In genomic region chr20:54207743-54208491, GRCh38 we compare ENCODE assay signal across 1 cellular context.
A peak's percentile ranks its signal among the peaks of the same experiment; 100 is the strongest.
TF ChIP-seq lines count a peak whose summit lies in the region.

Gene PFDN4, plus strand, starts transcription at chr20:54208087. Its CDS starts 14 bp downstream, at chr20:54208101.

TF ChIP-seq in HepG2, 621 proteins besides CTCF, POLR2A, EP300 and RAD21 (continued from another document and continues in another):
- TF ChIP-seq ZSCAN29 (CRISPR knock-in tag; conservative IDR thresholded peaks at IDR 0.05), result no peak
- TF ChIP-seq SETDB1 (CRISPR knock-in tag; IDR thresholded peaks at IDR 0.05; ENCODE audit: borderline replicate concordance), result no peak
- TF ChIP-seq AGO2 (optimal IDR thresholded peaks at IDR 0.05; ENCODE audit: low read depth, low read length), result peak; percentile 96
- TF ChIP-seq ZNF605 (CRISPR knock-in tag; IDR thresholded peaks at IDR 0.05), result no peak
- TF ChIP-seq, protein P1, sequence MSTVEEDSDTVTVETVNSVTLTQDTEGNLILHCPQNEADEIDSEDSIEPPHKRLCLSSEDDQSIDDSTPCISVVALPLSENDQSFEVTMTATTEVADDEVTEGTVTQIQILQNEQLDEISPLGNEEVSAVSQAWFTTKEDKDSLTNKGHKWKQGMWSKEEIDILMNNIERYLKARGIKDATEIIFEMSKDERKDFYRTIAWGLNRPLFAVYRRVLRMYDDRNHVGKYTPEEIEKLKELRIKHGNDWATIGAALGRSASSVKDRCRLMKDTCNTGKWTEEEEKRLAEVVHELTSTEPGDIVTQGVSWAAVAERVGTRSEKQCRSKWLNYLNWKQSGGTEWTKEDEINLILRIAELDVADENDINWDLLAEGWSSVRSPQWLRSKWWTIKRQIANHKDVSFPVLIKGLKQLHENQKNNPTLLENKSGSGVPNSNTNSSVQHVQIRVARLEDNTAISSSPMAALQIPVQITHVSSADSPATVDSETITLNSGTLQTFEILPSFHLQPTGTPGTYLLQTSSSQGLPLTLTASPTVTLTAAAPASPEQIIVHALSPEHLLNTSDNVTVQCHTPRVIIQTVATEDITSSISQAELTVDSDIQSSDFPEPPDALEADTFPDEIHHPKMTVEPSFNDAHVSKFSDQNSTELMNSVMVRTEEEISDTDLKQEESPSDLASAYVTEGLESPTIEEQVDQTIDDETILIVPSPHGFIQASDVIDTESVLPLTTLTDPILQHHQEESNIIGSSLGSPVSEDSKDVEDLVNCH (CRISPR knock-in tag; IDR thresholded peaks at IDR 0.05), result no peak
- peak; percentile 64 for TF ChIP-seq MED1 (CRISPR knock-in tag; IDR thresholded peaks at IDR 0.05)
- peak; percentile 88; the same call in 1 of the 2 replicates for TF ChIP-seq CBX5 (CRISPR knock-in tag; IDR thresholded peaks at IDR 0.05; ENCODE audit: borderline replicate concordance)
- no peak for TF ChIP-seq ARNT (IDR thresholded peaks at IDR 0.05)
- TF ChIP-seq, protein P2, sequence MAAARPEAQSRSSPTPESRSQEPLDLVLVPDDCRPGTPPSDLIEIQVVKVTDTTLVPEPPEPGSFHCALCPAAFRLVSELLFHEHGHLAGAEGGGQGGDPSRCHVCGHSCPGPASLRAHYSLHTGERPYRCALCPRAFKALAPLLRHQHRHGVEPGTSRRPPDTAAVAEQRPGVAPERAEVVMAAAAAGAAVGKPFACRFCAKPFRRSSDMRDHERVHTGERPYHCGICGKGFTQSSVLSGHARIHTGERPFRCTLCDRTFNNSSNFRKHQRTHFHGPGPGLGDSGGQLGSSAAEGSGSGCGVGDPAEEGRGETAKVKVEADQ (CRISPR knock-in tag; IDR thresholded peaks at IDR 0.05; ENCODE audit: borderline replicate concordance), result peak; percentile 84; the same call in 1 of the 2 replicates
- TF ChIP-seq ZNF615 (CRISPR knock-in tag; IDR thresholded peaks at IDR 0.05; ENCODE audit: borderline replicate concordance), result no peak
- TF ChIP-seq ZNF550 (CRISPR knock-in tag; IDR thresholded peaks at IDR 0.05; ENCODE audit: borderline replicate concordance), result no peak
- TF ChIP-seq SOX13 (IDR thresholded peaks at IDR 0.05), result no peak; the same call in 1 of the 2 replicates
- TF ChIP-seq SOX13 (CRISPR knock-in tag; conservative IDR thresholded peaks at IDR 0.05 in 1 of 2, IDR thresholded peaks at IDR 0.05 in 1 of 2), result peak; percentile 32 to 72; a peak in 2 of 4 replicates
- no peak; the same call in 1 of the 2 replicates for TF ChIP-seq SP4 (CRISPR knock-in tag; IDR thresholded peaks at IDR 0.05)
- TF ChIP-seq NONO (IDR thresholded peaks at IDR 0.05), result peak; percentile 89; the same call in 1 of the 2 replicates
- TF ChIP-seq NONO (CRISPR knock-in tag; conservative IDR thresholded peaks at IDR 0.05), result peak; percentile 100
- peak; percentile 48; the same call in 1 of the 2 replicates for TF ChIP-seq ETV5 (CRISPR knock-in tag; IDR thresholded peaks at IDR 0.05; ENCODE audit: borderline replicate concordance)
- TF ChIP-seq CENPT (CRISPR knock-in tag; IDR thresholded peaks at IDR 0.05; ENCODE audit: low read depth), result peak; percentile 36; the same call in 1 of the 2 replicates
- TF ChIP-seq ZNF207 (IDR thresholded peaks at IDR 0.05; ENCODE audit: borderline replicate concordance), result no peak
- peak; percentile 85 for TF ChIP-seq GABPB1 (CRISPR knock-in tag; IDR thresholded peaks at IDR 0.05)
- peak; percentile 90; the same call in 1 of the 2 replicates for TF ChIP-seq ZNF672 (CRISPR knock-in tag; IDR thresholded peaks at IDR 0.05)
- peak; percentile 69; the same call in 1 of the 2 replicates for TF ChIP-seq AKAP8 (CRISPR knock-in tag; IDR thresholded peaks at IDR 0.05)
- 0 out of 2 replicates have a peak, but pooled peaks have one; percentile 23 for TF ChIP-seq ZNF569 (CRISPR knock-in tag; IDR thresholded peaks at IDR 0.05; ENCODE audit: borderline replicate concordance)
- peak; percentile 64 for TF ChIP-seq ZFP1 (CRISPR knock-in tag; IDR thresholded peaks at IDR 0.05)
- peak; percentile 26 for TF ChIP-seq ZEB1 (IDR thresholded peaks at IDR 0.05; ENCODE audit: insufficient replicate concordance, low read depth)
- peak; percentile 70 for TF ChIP-seq SIX4 (CRISPR knock-in tag; IDR thresholded peaks at IDR 0.05)
- TF ChIP-seq MTF1 (CRISPR knock-in tag; IDR thresholded peaks at IDR 0.05), result peak; percentile 93
- TF ChIP-seq SRSF4 (IDR thresholded peaks at IDR 0.05; ENCODE audit: low read depth, low read length, poor library complexity, severe bottlenecking), result no peak
- peak; percentile 97 for TF ChIP-seq KDM5B (CRISPR knock-in tag; IDR thresholded peaks at IDR 0.05; ENCODE audit: borderline replicate concordance)
- TF ChIP-seq SRY (CRISPR knock-in tag; IDR thresholded peaks at IDR 0.05), result peak; percentile 90
- no peak; the same call in none of the 2 replicates for TF ChIP-seq ISX (CRISPR knock-in tag; conservative IDR thresholded peaks at IDR 0.05)
- no peak; the same call in 1 of the 2 replicates for TF ChIP-seq RARG (CRISPR knock-in tag; IDR thresholded peaks at IDR 0.05; ENCODE audit: low read depth)
- TF ChIP-seq TRIM22 (IDR thresholded peaks at IDR 0.05), result no peak
- TF ChIP-seq LRRFIP1 (CRISPR knock-in tag; conservative IDR thresholded peaks at IDR 0.05), result no peak
- peak; percentile 91; the same call in 1 of the 2 replicates for TF ChIP-seq REL (CRISPR knock-in tag; conservative IDR thresholded peaks at IDR 0.05)
- TF ChIP-seq ZNF775 (CRISPR knock-in tag; IDR thresholded peaks at IDR 0.05; ENCODE audit: borderline replicate concordance), result no peak
- TF ChIP-seq ATRX (CRISPR knock-in tag; IDR thresholded peaks at IDR 0.05; ENCODE audit: borderline replicate concordance), result 0 out of 2 replicates have a peak, but pooled peaks have one; percentile 79
- peak; percentile 96 for TF ChIP-seq ZNF367 (CRISPR knock-in tag; IDR thresholded peaks at IDR 0.05; ENCODE audit: borderline replicate concordance)
- TF ChIP-seq SCMH1 (CRISPR knock-in tag; IDR thresholded peaks at IDR 0.05; ENCODE audit: borderline replicate concordance), result no peak
- peak; percentile 67; the same call in 1 of the 2 replicates for TF ChIP-seq ZNF264 (CRISPR knock-in tag; IDR thresholded peaks at IDR 0.05)
- peak; percentile 97 for TF ChIP-seq KDM2A (CRISPR knock-in tag; IDR thresholded peaks at IDR 0.05; ENCODE audit: borderline replicate concordance, low read depth)
- no peak for TF ChIP-seq GABPA (IDR thresholded peaks at IDR 0.05; ENCODE audit: low read depth, low read length)
- peak; percentile 31; the same call in 1 of the 2 replicates for TF ChIP-seq GABPA (CRISPR knock-in tag; IDR thresholded peaks at IDR 0.05; ENCODE audit: low read depth)
- TF ChIP-seq RBFOX2 (IDR thresholded peaks at IDR 0.05; ENCODE audit: low read depth, low read length), result peak; percentile 99
- TF ChIP-seq ZNF777 (CRISPR knock-in tag; IDR thresholded peaks at IDR 0.05), result peak; percentile 50; the same call in 1 of the 2 replicates
- TF ChIP-seq CC2D1A (CRISPR knock-in tag; IDR thresholded peaks at IDR 0.05), result peak; percentile 97; the same call in 1 of the 2 replicates
- peak; percentile 36 for TF ChIP-seq HNRNPH1 (optimal IDR thresholded peaks at IDR 0.05; ENCODE audit: low read depth, low read length)
- TF ChIP-seq ZNF598 (CRISPR knock-in tag; IDR thresholded peaks at IDR 0.05; ENCODE audit: borderline replicate concordance), result peak; percentile 98
- peak; percentile 86 for TF ChIP-seq ZNF256 (CRISPR knock-in tag; conservative IDR thresholded peaks at IDR 0.05)
- TF ChIP-seq ZNF709 (CRISPR knock-in tag; IDR thresholded peaks at IDR 0.05), result peak; percentile 87; the same call in 1 of the 2 replicates
- TF ChIP-seq, protein P3, sequence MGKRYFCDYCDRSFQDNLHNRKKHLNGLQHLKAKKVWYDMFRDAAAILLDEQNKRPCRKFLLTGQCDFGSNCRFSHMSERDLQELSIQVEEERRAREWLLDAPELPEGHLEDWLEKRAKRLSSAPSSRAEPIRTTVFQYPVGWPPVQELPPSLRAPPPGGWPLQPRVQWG (CRISPR knock-in tag; IDR thresholded peaks at IDR 0.05; ENCODE audit: borderline replicate concordance, low read depth), result no peak
- TF ChIP-seq MYC (CRISPR knock-in tag; IDR thresholded peaks at IDR 0.05; ENCODE audit: borderline replicate concordance), result no peak; the same call in none of the 2 replicates
- no peak; the same call in 1 of the 2 replicates for TF ChIP-seq ZNF703 (CRISPR knock-in tag; IDR thresholded peaks at IDR 0.05; ENCODE audit: borderline replicate concordance)
- TF ChIP-seq, protein P4, sequence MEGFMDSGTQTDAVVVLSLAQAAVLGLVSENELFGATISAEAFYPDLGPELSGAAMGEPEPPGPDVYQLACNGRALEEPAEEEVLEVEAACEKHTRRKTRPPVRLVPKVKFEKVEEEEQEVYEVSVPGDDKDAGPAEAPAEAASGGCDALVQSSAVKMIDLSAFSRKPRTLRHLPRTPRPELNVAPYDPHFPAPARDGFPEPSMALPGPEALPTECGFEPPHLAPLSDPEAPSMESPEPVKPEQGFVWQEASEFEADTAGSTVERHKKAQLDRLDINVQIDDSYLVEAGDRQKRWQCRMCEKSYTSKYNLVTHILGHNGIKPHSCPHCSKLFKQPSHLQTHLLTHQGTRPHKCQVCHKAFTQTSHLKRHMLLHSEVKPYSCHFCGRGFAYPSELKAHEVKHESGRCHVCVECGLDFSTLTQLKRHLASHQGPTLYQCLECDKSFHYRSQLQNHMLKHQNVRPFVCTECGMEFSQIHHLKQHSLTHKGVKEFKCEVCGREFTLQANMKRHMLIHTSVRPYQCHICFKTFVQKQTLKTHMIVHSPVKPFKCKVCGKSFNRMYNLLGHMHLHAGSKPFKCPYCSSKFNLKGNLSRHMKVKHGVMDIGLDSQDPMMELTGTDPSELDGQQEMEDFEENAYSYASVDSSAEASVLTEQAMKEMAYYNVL (CRISPR knock-in tag; IDR thresholded peaks at IDR 0.05; ENCODE audit: borderline replicate concordance), result peak; percentile 59; the same call in 1 of the 2 replicates
- peak; percentile 71; the same call in 1 of the 2 replicates for TF ChIP-seq JDP2 (CRISPR knock-in tag; IDR thresholded peaks at IDR 0.05; ENCODE audit: borderline replicate concordance)
- peak; percentile 93; the same call in 1 of the 2 replicates for TF ChIP-seq HBP1 (CRISPR knock-in tag; IDR thresholded peaks at IDR 0.05; ENCODE audit: low read depth)
- TF ChIP-seq FOXK1 (CRISPR knock-in tag; IDR thresholded peaks at IDR 0.05; ENCODE audit: borderline replicate concordance, low read depth), result peak; percentile 100
- TF ChIP-seq REXO4 (CRISPR knock-in tag; IDR thresholded peaks at IDR 0.05; ENCODE audit: borderline replicate concordance), result peak; percentile 55; the same call in 1 of the 2 replicates
- TF ChIP-seq CHD2 (IDR thresholded peaks at IDR 0.05; ENCODE audit: low read depth, low read length), result peak; percentile 49
- peak; percentile 89 for TF ChIP-seq SKI (IDR thresholded peaks at IDR 0.05; ENCODE audit: partially characterized antibody)
- TF ChIP-seq KLF9 (CRISPR knock-in tag; IDR thresholded peaks at IDR 0.05; ENCODE audit: low read depth), result peak; percentile 99
